In genomic region chr9:134231767-134232166, GRCh38 we compare ENCODE assay signal across 27 cellular contexts.
DNase-seq lines count a peak whose midpoint lies in the region; ATAC-seq and TF ChIP-seq lines count a peak whose summit lies in the region.
"Had no signal": no experiment of that assay in that cellular context is flagged by ENCODE, and none has a peak within 500 bp of the region (broad histone marks: within the 10 kb centered on the region; RNA-seq: fewer than 3 reads in every experiment).

No MANE protein-coding gene starts in this region.

- DNase-seq in Peyer's patch: no peak
- no peak for DNase-seq in prostate gland (ENCODE audit: low spot score)
- peak in 1 of 2 donors; percentile 54 for DNase-seq in upper lobe of left lung
- DNase-seq in NCI-H1694 treated with DMSO at 0.1 percent for 48 hours (lab: John Stamatoyannopoulos, UW): no peak
- no peak for DNase-seq in stimulated activated naive CD8-positive, alpha-beta T cell treated with anti-CD3 and anti-CD28 coated beads, Interleukin-15, amount 100 ng/mL, for 72 hours
- no peak for DNase-seq in occipital lobe (lab: John Stamatoyannopoulos, UW)
- DNase-seq: activated CD4-positive, alpha-beta memory T cell treated with anti-CD3 and anti-CD28 coated beads, Interleukin-2, amount 10 ng/mL, durations not matched to agents 7 days and 5 days; activated CD4-positive, CD25-positive, alpha-beta regulatory T cell treated with anti-CD3 and anti-CD28 coated beads, Interleukin-2, amount 50 U/mL, for 72 hours; activated CD8-positive, alpha-beta memory T cell treated with anti-CD3 and anti-CD28 coated beads, Interleukin-2, amount 50 U/mL, for 4 hours; activated naive CD4-positive, alpha-beta T cell treated with anti-CD3 and anti-CD28 coated beads for 36 hours; DMS79; dorsolateral prefrontal cortex; HCEC 1CT; Karpas-422; NCI-H1436; NCI-H2107; NCI-H345; NCI-H69; PC-9; SHP77 treated with DMSO at 0.1 percent for 48 hours; stimulated activated CD4-positive, alpha-beta T cell treated with anti-CD3 and anti-CD28 coated beads, Interleukin-15, amount 100 ng/mL, for 24 hours had no signal

- H3K9me3 ChIP-seq in Peyer's patch: peaks cover 0 to 3% (median 0%) of the 10 kb centered on the region in 4 donors
- H3K9me3 ChIP-seq in prostate gland: no peaks in the 10 kb centered on the region
- H3K9me3 ChIP-seq in upper lobe of left lung: no peaks in the 10 kb centered on the region
- H3K9me3 ChIP-seq: suprapubic skin had no signal

- H3K27me3 Mint-ChIP-seq in stimulated activated naive CD8-positive, alpha-beta T cell treated with anti-CD3 and anti-CD28 coated beads, Interleukin-15, amount 100 ng/mL, for 72 hours: no peaks in the 10 kb centered on the region
- H3K27me3 Mint-ChIP-seq: activated CD4-positive, alpha-beta memory T cell treated with anti-CD3 and anti-CD28 coated beads, Interleukin-2, amount 10 ng/mL, durations not matched to agents 7 days and 5 days had no signal

- H3K9me3 Mint-ChIP-seq in stimulated activated naive CD8-positive, alpha-beta T cell treated with anti-CD3 and anti-CD28 coated beads, Interleukin-15, amount 100 ng/mL, for 72 hours: no peaks in the 10 kb centered on the region
- H3K9me3 Mint-ChIP-seq: activated CD4-positive, alpha-beta memory T cell treated with anti-CD3 and anti-CD28 coated beads, Interleukin-2, amount 10 ng/mL, durations not matched to agents 7 days and 5 days; activated naive CD4-positive, alpha-beta T cell treated with anti-CD3 and anti-CD28 coated beads for 36 hours; neural crest cell; stimulated activated effector memory CD8-positive, alpha-beta T cell treated with anti-CD3 and anti-CD28 coated beads, Interleukin-12 subunit alpha, Interleukin-12 subunit beta, amount 100 ng/mL, for 72 hours had no signal

- intact Hi-C loops in prostate gland (cut with DNase I): no loop called here

- H3K27ac Mint-ChIP-seq in stimulated activated naive CD8-positive, alpha-beta T cell treated with anti-CD3 and anti-CD28 coated beads, Interleukin-15, amount 100 ng/mL, for 72 hours: no peak overlapping the region
- H3K27ac Mint-ChIP-seq: activated CD4-positive, alpha-beta memory T cell treated with anti-CD3 and anti-CD28 coated beads, Interleukin-2, amount 10 ng/mL, durations not matched to agents 7 days and 5 days; activated naive CD4-positive, alpha-beta T cell treated with anti-CD3 and anti-CD28 coated beads for 36 hours; CD14-positive monocyte; stimulated activated effector memory CD8-positive, alpha-beta T cell treated with anti-CD3 and anti-CD28 coated beads, Interleukin-12 subunit alpha, Interleukin-12 subunit beta, amount 100 ng/mL, for 72 hours had no signal

- H3K27ac ChIP-seq in Peyer's patch (peak overlapping the region; percentile 35 to 81 (median 68)), cingulate gyrus (ENCODE audit: low read depth, low read length) (peak overlapping the region; percentile 60), prostate gland (peak overlapping the region; percentile 66 to 72), upper lobe of left lung (peak overlapping the region in 3 of 4 donors; percentile 24 to 77 (median 62))
- H3K27ac ChIP-seq: PC-9, suprapubic skin had no signal

- no peak overlapping the region for H3K4me3 ChIP-seq in Peyer's patch
- H3K4me3 ChIP-seq in prostate gland: no peak overlapping the region
- H3K4me3 ChIP-seq in upper lobe of left lung: no peak overlapping the region
- H3K4me3 ChIP-seq: dorsolateral prefrontal cortex, PC-9, suprapubic skin had no signal

- no peaks in the 10 kb centered on the region for H3K4me1 Mint-ChIP-seq in stimulated activated naive CD8-positive, alpha-beta T cell treated with anti-CD3 and anti-CD28 coated beads, Interleukin-15, amount 100 ng/mL, for 72 hours
- H3K4me1 Mint-ChIP-seq: activated CD4-positive, alpha-beta memory T cell treated with anti-CD3 and anti-CD28 coated beads, Interleukin-2, amount 10 ng/mL, durations not matched to agents 7 days and 5 days; stimulated activated effector memory CD8-positive, alpha-beta T cell treated with anti-CD3 and anti-CD28 coated beads, Interleukin-12 subunit alpha, Interleukin-12 subunit beta, amount 100 ng/mL, for 72 hours had no signal

- TF ChIP-seq CTCF in Peyer's patch (IDR thresholded peaks at IDR 0.05) (no peak), prostate gland (IDR thresholded peaks at IDR 0.05) (no peak), upper lobe of left lung (IDR thresholded peaks at IDR 0.05) (no peak)

- no peaks in the 10 kb centered on the region for H3K36me3 ChIP-seq in Peyer's patch
- no peaks in the 10 kb centered on the region for H3K36me3 ChIP-seq in prostate gland
- no peaks in the 10 kb centered on the region for H3K36me3 ChIP-seq in upper lobe of left lung
- H3K36me3 ChIP-seq: suprapubic skin had no signal

- ATAC-seq in upper lobe of left lung (ENCODE audit: low FRiP score in 2 of 2): no peak
- ATAC-seq in stimulated activated naive CD8-positive, alpha-beta T cell treated with anti-CD3 and anti-CD28 coated beads, Interleukin-15, amount 100 ng/mL, for 72 hours: no peak
- ATAC-seq: stimulated activated effector memory CD8-positive, alpha-beta T cell treated with anti-CD3 and anti-CD28 coated beads, Interleukin-12 subunit alpha, Interleukin-12 subunit beta, amount 100 ng/mL, for 72 hours had no signal

- no peak overlapping the region for H3K4me3 Mint-ChIP-seq in stimulated activated naive CD8-positive, alpha-beta T cell treated with anti-CD3 and anti-CD28 coated beads, Interleukin-15, amount 100 ng/mL, for 72 hours
- H3K4me3 Mint-ChIP-seq: activated CD4-positive, alpha-beta memory T cell treated with anti-CD3 and anti-CD28 coated beads, Interleukin-2, amount 10 ng/mL, durations not matched to agents 7 days and 5 days; activated naive CD4-positive, alpha-beta T cell treated with anti-CD3 and anti-CD28 coated beads for 36 hours; brain; CD14-positive monocyte; neural crest cell; stimulated activated effector memory CD8-positive, alpha-beta T cell treated with anti-CD3 and anti-CD28 coated beads, Interleukin-12 subunit alpha, Interleukin-12 subunit beta, amount 100 ng/mL, for 72 hours had no signal

- peaks cover 0 to 17% (median 0%) of the 10 kb centered on the region in 4 donors for H3K4me1 ChIP-seq in Peyer's patch
- peaks cover 17% of the 10 kb centered on the region for H3K4me1 ChIP-seq in prostate gland (replicated peaks)
- H3K4me1 ChIP-seq in upper lobe of left lung: peaks cover 15 to 31% (median 23%) of the 10 kb centered on the region in 4 donors

- 83% methylated on average over 8 of the region's 8 CpGs for WGBS in prostate gland
- 91 to 100% methylated on average over 1 to 8 of the region's 8 CpGs for WGBS in upper lobe of left lung, 2 donors

- H3K27me3 ChIP-seq in Peyer's patch: no peaks in the 10 kb centered on the region
- H3K27me3 ChIP-seq in prostate gland (replicated peaks; ENCODE audit: insufficient read depth): no peaks in the 10 kb centered on the region
- H3K27me3 ChIP-seq in upper lobe of left lung: no peaks in the 10 kb centered on the region

- no peak for TF ChIP-seq POLR2A in Peyer's patch (IDR thresholded peaks at IDR 0.05)
- no peak for TF ChIP-seq POLR2A in prostate gland (IDR thresholded peaks at IDR 0.05)
- no peak for TF ChIP-seq POLR2A in upper lobe of left lung (IDR thresholded peaks at IDR 0.05)

- TF ChIP-seq EP300 in upper lobe of left lung (IDR thresholded peaks at IDR 0.05): no peak
